In the genomic region with DNA sequence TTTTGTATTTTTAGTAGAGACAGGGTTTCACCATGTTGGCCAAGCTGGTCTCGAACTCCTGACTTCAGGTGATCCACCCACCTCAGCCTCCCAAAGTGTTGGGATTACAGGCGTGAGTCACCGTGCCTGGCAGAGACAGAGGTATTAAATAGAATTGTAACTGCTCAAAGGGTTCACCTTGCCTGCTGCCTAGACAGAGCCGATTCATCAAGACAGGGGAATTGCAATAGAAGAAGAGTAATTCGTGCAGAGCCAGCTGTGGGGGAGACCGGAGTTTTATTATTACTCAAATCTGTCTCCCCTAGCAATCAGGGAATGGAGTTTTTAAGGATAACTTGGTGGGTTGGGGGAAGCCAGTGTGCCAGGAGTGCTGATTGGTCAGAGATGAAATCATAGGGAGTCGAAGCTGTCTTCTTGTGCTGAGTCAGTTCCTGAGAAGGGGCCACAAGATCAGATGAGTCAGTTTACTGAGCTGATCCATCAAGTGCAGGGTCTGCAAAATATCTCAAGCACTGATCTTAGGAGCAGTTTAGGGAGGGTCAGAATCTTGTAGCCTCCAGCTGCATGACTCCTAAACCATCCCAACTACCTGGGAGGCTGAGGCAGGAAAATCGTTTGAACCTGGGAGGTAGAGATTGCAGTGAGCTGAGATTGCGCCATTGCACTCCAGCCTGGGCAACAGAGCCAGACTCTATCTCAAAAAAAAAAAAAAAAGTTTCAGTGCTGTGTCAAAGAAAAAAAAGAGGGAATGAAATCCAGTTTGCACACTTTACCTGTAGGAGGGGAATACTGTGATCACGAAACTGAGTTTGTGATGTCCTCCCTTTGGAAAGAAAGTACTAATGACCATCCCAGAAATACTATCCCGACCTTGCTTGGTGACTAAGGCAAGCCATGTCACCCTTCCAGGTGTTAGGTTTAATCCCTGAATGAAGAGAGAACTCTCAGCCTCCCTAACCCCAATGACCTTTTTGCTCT, we compare ENCODE assay signal across 1 cellular context.
TF ChIP-seq lines count a peak whose summit lies in the region.

No MANE protein-coding gene starts in this region.

TF ChIP-seq in IMR-90, 13 proteins besides CTCF, POLR2A, EP300 and RAD21:
- TF ChIP-seq NFE2L2 (IDR thresholded peaks at IDR 0.05; ENCODE audit: low read depth, low read length) (peak; percentile 59; the same call in 1 of the 2 replicates), MAFK (IDR thresholded peaks at IDR 0.05; ENCODE audit: low read depth, low read length) (peak; percentile 78), BHLHE40 (IDR thresholded peaks at IDR 0.05; ENCODE audit: low read depth, low read length) (peak; percentile 41; the same call in 1 of the 2 replicates), FOS (IDR thresholded peaks at IDR 0.05; ENCODE audit: low read depth, low read length) (peak; percentile 57), CEBPB (IDR thresholded peaks at IDR 0.05; ENCODE audit: low read depth, low read length) (peak; percentile 56; the same call in 1 of the 2 replicates)
